In the genomic region with DNA sequence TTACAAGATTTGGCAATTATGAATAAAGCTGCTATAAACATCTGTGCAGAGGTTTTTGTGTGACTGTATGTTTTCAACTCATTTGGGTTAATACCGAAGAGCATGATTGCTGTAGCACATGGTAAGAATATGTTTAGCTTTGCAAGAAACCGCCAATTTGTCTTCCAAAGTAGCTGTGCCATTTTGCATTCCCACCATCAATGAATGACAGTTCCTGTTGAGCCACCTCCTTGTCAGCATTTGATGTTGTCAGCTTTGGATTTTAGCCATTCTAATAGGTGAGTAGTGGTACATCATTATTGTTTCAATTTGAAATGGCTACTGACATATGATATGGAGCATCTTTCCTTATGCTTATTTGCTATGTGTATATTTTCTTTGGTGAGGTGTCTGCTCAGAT, we compare ENCODE assay signal across 5 cellular contexts. TPM values are rescaled to one million over a fixed set of nuclear protein-coding genes. Genes with fewer than 3 reads are reported as not detected.
"Had no signal": no experiment of that assay in that cellular context is flagged by ENCODE, and none has a peak within 500 bp of the region (broad histone marks: within the 10 kb centered on the region; RNA-seq: fewer than 3 reads in every experiment).

No MANE protein-coding gene starts in this region.

RNA-seq across cellular contexts. Expression of gene CYP2A7, which starts 8.2 kb away (rescaled TPM):
- total RNA-seq: HepG2, HT-29, HT1080, IMR-90 had no signal
- polyA plus RNA-seq: HepG2, IgD-negative memory B cell, IMR-90 had no signal

RNA-seq across cellular contexts. Expression of gene CYP2A6, which starts 23.6 kb away (rescaled TPM):
- total RNA-seq: HepG2, HT-29, HT1080, IMR-90 had no signal
- polyA plus RNA-seq: HepG2, IgD-negative memory B cell, IMR-90 had no signal
